Comparison of ENCODE assay signal across 9 cellular contexts in the genomic region with DNA sequence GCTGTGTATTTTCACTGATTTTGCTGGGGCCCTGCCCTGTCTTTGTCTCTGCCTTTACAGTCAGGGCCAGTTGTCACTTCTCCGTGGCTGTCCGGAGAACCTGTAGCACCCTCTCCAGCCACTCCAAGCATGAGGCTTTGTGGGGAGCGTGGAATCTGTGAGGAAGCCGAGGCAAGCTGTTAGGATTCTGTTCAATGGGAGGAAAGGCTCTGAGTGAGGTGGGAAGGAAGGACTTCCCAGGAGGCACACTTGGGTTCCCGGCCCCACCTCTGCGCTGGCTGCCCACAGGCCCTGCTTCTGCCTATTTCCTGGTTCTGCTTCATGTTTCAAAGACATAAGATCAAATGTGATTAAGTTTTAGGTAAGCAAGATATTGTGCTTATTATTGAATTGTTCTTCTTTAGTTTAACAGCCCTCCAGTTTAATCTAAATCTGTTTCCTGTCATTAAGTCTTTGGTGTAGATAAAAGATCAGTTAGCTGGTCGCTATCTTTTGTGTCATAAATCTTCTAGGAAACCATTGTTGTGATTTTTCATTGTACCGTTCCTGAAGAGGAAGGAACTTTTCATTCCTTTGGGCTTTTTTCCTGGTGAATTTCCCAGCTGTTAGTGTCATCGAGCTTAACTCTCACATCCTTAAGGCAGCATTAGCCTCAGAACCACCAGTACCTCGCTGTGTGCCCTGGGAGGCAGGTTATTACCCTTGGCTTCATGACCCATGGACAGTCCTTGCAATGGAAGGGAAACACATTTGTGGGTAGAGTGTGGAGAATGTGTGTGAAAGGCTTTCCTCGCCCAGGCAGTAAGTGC.
DNase-seq lines count a peak whose midpoint lies in the region; ATAC-seq and TF ChIP-seq lines count a peak whose summit lies in the region.
"Had no signal": no experiment of that assay in that cellular context is flagged by ENCODE, and none has a peak within 500 bp of the region (broad histone marks: within the 10 kb centered on the region; RNA-seq: fewer than 3 reads in every experiment).

No MANE protein-coding gene starts in this region.

- POLR2A ChIA-PET in T-cell (lab: Charles Lee) = interaction anchor here in 1 of 2 donors (0.6 kb wide), 1 partner anchor 798 kb away, joined by 3 read pairs; no protein-coding TSS in a partner anchor

- H3K27ac Mint-ChIP-seq in CD4-positive, CD25-positive, alpha-beta regulatory T cell = peak overlapping the region; percentile 96 to 98 (median 97)
- peak overlapping the region; percentile 94 to 98 for H3K27ac Mint-ChIP-seq in T-cell

- peaks cover 17 to 97% (median 67%) of the 10 kb centered on the region in 4 donors for H3K4me1 Mint-ChIP-seq in CD4-positive, CD25-positive, alpha-beta regulatory T cell
- peaks cover 96 to 100% (median 98%) of the 10 kb centered on the region in 3 donors for H3K4me1 Mint-ChIP-seq in T-cell

- no peak for TF ChIP-seq CTCF in esophagus muscularis mucosa (IDR thresholded peaks at IDR 0.05)
- no peak for TF ChIP-seq CTCF in prostate gland (IDR thresholded peaks at IDR 0.05)

- H3K27me3 ChIP-seq in CD4-positive, CD25-positive, alpha-beta regulatory T cell (ENCODE audit: control insufficient read depth, insufficient read depth, low read length) = no peaks in the 10 kb centered on the region
- H3K27me3 ChIP-seq in esophagus muscularis mucosa (no peaks in the 10 kb centered on the region), prostate gland (replicated peaks; ENCODE audit: insufficient read depth) (no peaks in the 10 kb centered on the region)

- WGBS in esophagus muscularis mucosa = 71% methylated on average over 11 of the region's 11 CpGs
- 44% methylated on average over 11 of the region's 11 CpGs for WGBS in prostate gland

- peak overlapping the region; percentile 72 to 87 (median 81) for H3K4me3 Mint-ChIP-seq in CD4-positive, CD25-positive, alpha-beta regulatory T cell
- H3K4me3 Mint-ChIP-seq in T-cell = peak overlapping the region; percentile 46 to 77 (median 46)

- H3K36me3 ChIP-seq in CD4-positive, CD25-positive, alpha-beta regulatory T cell (ENCODE audit: control insufficient read depth, insufficient read depth, low read length) = no peaks in the 10 kb centered on the region
- H3K36me3 ChIP-seq in esophagus muscularis mucosa (no peaks in the 10 kb centered on the region), prostate gland (no peaks in the 10 kb centered on the region)

- peaks cover 0 to 5% (median 0%) of the 10 kb centered on the region in 7 donors for H3K9me3 Mint-ChIP-seq in CD4-positive, CD25-positive, alpha-beta regulatory T cell
- H3K9me3 Mint-ChIP-seq in T-cell = no peaks in the 10 kb centered on the region

- H3K27me3 Mint-ChIP-seq in CD4-positive, CD25-positive, alpha-beta regulatory T cell = no peaks in the 10 kb centered on the region
- no peaks in the 10 kb centered on the region for H3K27me3 Mint-ChIP-seq in T-cell

- DNase-seq in CD4-positive, CD25-positive, alpha-beta regulatory T cell = peak in 1 of 3 donors; percentile 46
- DNase-seq in T-cell (no peak), esophagus muscularis mucosa (ENCODE audit: extremely low spot score) (no peak), prostate gland (ENCODE audit: low spot score) (no peak), NCI-H526 treated with DMSO at 0.1 percent for 48 hours (lab: John Stamatoyannopoulos, UW) (no peak), occipital lobe (lab: John Stamatoyannopoulos, UW) (no peak)
- no peak for DNase-seq in activated effector memory CD4-positive, alpha-beta T cell treated with Interleukin-2 at 50 U/mL for 16 hours
- DNase-seq: Caco-2 had no signal

- ATAC-seq in CD4-positive, CD25-positive, alpha-beta regulatory T cell (ENCODE audit: low read depth in 2 of 2) = no peak
- ATAC-seq in T-cell (replicated peaks in 1 of 4) (no peak), HG03460 (IDR thresholded peaks at IDR 0.05; ENCODE audit: unreplicated experiment) (no peak)

- TF ChIP-seq POLR2A in esophagus muscularis mucosa (IDR thresholded peaks at IDR 0.05; ENCODE audit: low read depth) (no peak), prostate gland (IDR thresholded peaks at IDR 0.05) (no peak)

- H3K36me3 Mint-ChIP-seq in CD4-positive, CD25-positive, alpha-beta regulatory T cell = no peaks in the 10 kb centered on the region
- peaks cover 6% of the 10 kb centered on the region for H3K36me3 Mint-ChIP-seq in T-cell

- H3K4me3 ChIP-seq in CD4-positive, CD25-positive, alpha-beta regulatory T cell (ENCODE audit: low read depth, low read length) = peak overlapping the region; percentile 42
- H3K4me3 ChIP-seq in esophagus muscularis mucosa (no peak overlapping the region), prostate gland (no peak overlapping the region)

- peak overlapping the region; percentile 85 for H3K27ac ChIP-seq in CD4-positive, CD25-positive, alpha-beta regulatory T cell (ENCODE audit: insufficient read depth, low read length, poor library complexity, severe bottlenecking)
- H3K27ac ChIP-seq in esophagus muscularis mucosa (replicated peaks in 1 of 4) (peak overlapping the region in 3 of 4 donors; percentile 51 to 59 (median 56)), prostate gland (peak overlapping the region; percentile 33 to 55)

- TF ChIP-seq EP300 in esophagus muscularis mucosa (IDR thresholded peaks at IDR 0.05) = no peak

- CTCF ChIA-PET in T-cell (lab: Charles Lee) = interaction anchor here (1.6 to 2.3 kb wide), 2 partner anchors 9 to 10 kb away, joined by 6 to 8 read pairs; no protein-coding TSS in a partner anchor

- no peaks in the 10 kb centered on the region for H3K9me3 ChIP-seq in CD4-positive, CD25-positive, alpha-beta regulatory T cell (ENCODE audit: control insufficient read depth in 2 of 2, low read length in 2 of 2)
- H3K9me3 ChIP-seq in esophagus muscularis mucosa = peaks cover 0 to 8% (median 0%) of the 10 kb centered on the region in 4 donors
- no peaks in the 10 kb centered on the region for H3K9me3 ChIP-seq in prostate gland
- H3K9me3 ChIP-seq: Caco-2 had no signal

- H3K4me1 ChIP-seq in CD4-positive, CD25-positive, alpha-beta regulatory T cell (ENCODE audit: control insufficient read depth, insufficient read depth, low read length, poor library complexity, severe bottlenecking) = peaks cover 88% of the 10 kb centered on the region
- H3K4me1 ChIP-seq in esophagus muscularis mucosa (peaks cover 0 to 26% (median 16%) of the 10 kb centered on the region in 4 donors), prostate gland (replicated peaks) (peaks cover 34% of the 10 kb centered on the region)
- H3K4me1 ChIP-seq: Caco-2 had no signal

- intact Hi-C loops in esophagus muscularis mucosa (cut with DNase I) = no loop called here
- intact Hi-C loops in prostate gland (cut with DNase I) = loop anchor here (10.0 kb wide), 1 partner anchor 172 kb away; no protein-coding TSS in a partner anchor
